9 cellular contexts compared by ENCODE assay signal in genomic region chr5:65172486-65173129, GRCh38.
DNase-seq lines count a peak whose midpoint lies in the region; ATAC-seq lines count a peak whose summit lies in the region.
"Had no signal": no experiment of that assay in that cellular context is flagged by ENCODE, and none has a peak within 500 bp of the region (broad histone marks: within the 10 kb centered on the region; RNA-seq: fewer than 3 reads in every experiment).

No MANE protein-coding gene starts in this region.

- no peak overlapping the region for H3K4me3 Mint-ChIP-seq in CD4-positive, alpha-beta memory T cell

- H3K36me3 ChIP-seq in CD4-positive, alpha-beta memory T cell (ENCODE audit: insufficient read depth, low read length): no peaks in the 10 kb centered on the region
- H3K36me3 ChIP-seq: thoracic aorta had no signal

- H3K27ac ChIP-seq in CD4-positive, alpha-beta memory T cell (ENCODE audit: low read depth, low read length): no peak overlapping the region
- H3K27ac ChIP-seq: thoracic aorta had no signal

- CTCF ChIA-PET in CD4-positive, alpha-beta memory T cell (lab: Charles Lee; ENCODE audit: partially characterized antibody): no interaction called here

- H3K27me3 Mint-ChIP-seq in CD4-positive, alpha-beta memory T cell: peaks cover 1 to 5% of the 10 kb centered on the region in 2 donors

- no peak overlapping the region for H3K4me3 ChIP-seq in CD4-positive, alpha-beta memory T cell (ENCODE audit: low read length in 2 of 2)
- H3K4me3 ChIP-seq: thoracic aorta had no signal

- no peaks in the 10 kb centered on the region for H3K27me3 ChIP-seq in CD4-positive, alpha-beta memory T cell (ENCODE audit: insufficient read depth, low read length)

- no peaks in the 10 kb centered on the region for H3K36me3 Mint-ChIP-seq in CD4-positive, alpha-beta memory T cell

- no peaks in the 10 kb centered on the region for H3K9me3 Mint-ChIP-seq in CD4-positive, alpha-beta memory T cell

- no peaks in the 10 kb centered on the region for H3K9me3 ChIP-seq in CD4-positive, alpha-beta memory T cell (ENCODE audit: control insufficient read depth in 1 of 2, low read length in 2 of 2)
- H3K9me3 ChIP-seq: thoracic aorta had no signal

- intact Hi-C loops in CD4-positive, alpha-beta memory T cell (cut with micrococcal nuclease): no loop called here

- H3K27ac Mint-ChIP-seq in CD4-positive, alpha-beta memory T cell: peak overlapping the region in 1 of 7 donors; percentile 36

- peaks cover 0 to 6% (median 2%) of the 10 kb centered on the region in 4 donors for H3K4me1 Mint-ChIP-seq in CD4-positive, alpha-beta memory T cell

- ATAC-seq in GM19025 (IDR thresholded peaks at IDR 0.05; ENCODE audit: low read depth, unreplicated experiment) (peak; percentile 98), HG02981 (IDR thresholded peaks at IDR 0.05; ENCODE audit: unreplicated experiment) (peak; percentile 84)

- POLR2A ChIA-PET in CD4-positive, alpha-beta memory T cell (lab: Charles Lee; ENCODE audit: partially characterized antibody): no interaction called here

- H3K4me1 ChIP-seq in CD4-positive, alpha-beta memory T cell (ENCODE audit: insufficient read depth, low read length): no peaks in the 10 kb centered on the region

- peak; percentile 75 to 77 for DNase-seq in activated T-cell treated with anti-CD3 and anti-CD28 coated beads, Interleukin-2, amount 50 U/mL, for 48 hours
- peak; percentile 24 to 66 (median 34) for DNase-seq in stimulated activated CD4-positive, alpha-beta T cell treated with anti-CD3 and anti-CD28 coated beads, TNF-alpha, amount 100 ng/mL, for 24 hours (ENCODE audit: low read depth in 3 of 3)
- no peak for DNase-seq in CD4-positive, alpha-beta memory T cell
- DNase-seq in NCI-H774 (lab: John Stamatoyannopoulos, UW) (no peak), Ammon's horn (ENCODE audit: low spot score) (no peak), NCI-H226 (no peak)

Comparison
In these comparisons a context has a peak if more than half of its experiments do, and no peak if none do; other contexts are left out.
1. DNase-seq: peak in activated T-cell treated with anti-CD3 and anti-CD28 coated beads, Interleukin-2, amount 50 U/mL, for 48 hours (2 of 2) and stimulated activated CD4-positive, alpha-beta T cell treated with anti-CD3 and anti-CD28 coated beads, TNF-alpha, amount 100 ng/mL, for 24 hours (3 of 3); none in CD4-positive, alpha-beta memory T cell (0 of 5), NCI-H774 (single experiment), Ammon's horn (single experiment) and NCI-H226 (single experiment).